ENCODE assay signal across 17 cellular contexts in genomic region chr2:192123847-192124246, GRCh38.
A peak's percentile ranks its signal among the peaks of the same experiment; 100 is the strongest.
DNase-seq lines count a peak whose midpoint lies in the region; ATAC-seq and TF ChIP-seq lines count a peak whose summit lies in the region.
"Had no signal": no experiment of that assay in that cellular context is flagged by ENCODE, and none has a peak within 500 bp of the region (broad histone marks: within the 10 kb centered on the region; RNA-seq: fewer than 3 reads in every experiment).

No MANE protein-coding gene starts in this region.

- intact Hi-C loops in dorsolateral prefrontal cortex (cut with DNase I) (loop anchor here in 1 of 2 donors (10.0 kb wide), 1 partner anchor 89 kb away; no protein-coding TSS in a partner anchor), right lobe of liver (cut with DNase I) (no loop called here)

- H3K27ac ChIP-seq in dorsolateral prefrontal cortex (peak overlapping the region in 52 of 59 donors; percentile 3 to 83 (median 58)), right lobe of liver (peak overlapping the region in 2 of 3 donors; percentile 47 to 56)
- H3K27ac ChIP-seq: heart right ventricle, neural progenitor cell had no signal

- peaks cover 0 to 37% (median 9%) of the 10 kb centered on the region in 4 donors for H3K4me1 ChIP-seq in right lobe of liver
- H3K4me1 ChIP-seq: neural progenitor cell had no signal

- DNase-seq in LHCN-M2 (ENCODE audit: low read depth) (peak; percentile 64), dorsolateral prefrontal cortex (peak in 3 of 10 donors; percentile 10 to 39 (median 39)), right lobe of liver (peak in 1 of 3 donors; percentile 79), superior temporal gyrus (ENCODE audit: extremely low spot score) (peak; percentile 81), iPS-NIHi7 (ENCODE audit: extremely low spot score) (no peak), cerebellar nuclear complex (lab: John Stamatoyannopoulos, UW) (no peak)
- DNase-seq in activated CD8-positive, alpha-beta T cell treated with anti-CD3 and anti-CD28 coated beads, Interleukin-2, amount 10 ng/mL, durations not matched to agents 7 days and 5 days, result no peak
- DNase-seq: activated CD8-positive, alpha-beta memory T cell treated with anti-CD3 and anti-CD28 coated beads for 24 hours; DMS53; heart right ventricle; islet precursor cell; NCI-H2081; NCI-H69; stimulated activated CD4-positive, alpha-beta T cell treated with anti-CD3 and anti-CD28 coated beads, Interleukin-4, amount 100 ng/mL, for 24 hours had no signal

- no peaks in the 10 kb centered on the region for H3K36me3 Mint-ChIP-seq in activated CD8-positive, alpha-beta T cell treated with anti-CD3 and anti-CD28 coated beads, Interleukin-2, amount 10 ng/mL, durations not matched to agents 7 days and 5 days (ENCODE audit: low read depth)
- H3K36me3 Mint-ChIP-seq: mesothelial cell of epicardium had no signal

- peak overlapping the region in 1 of 59 donors; percentile 18 for H3K4me3 ChIP-seq in dorsolateral prefrontal cortex
- no peak overlapping the region for H3K4me3 ChIP-seq in right lobe of liver
- H3K4me3 ChIP-seq: heart right ventricle, neural progenitor cell had no signal

- POLR2A ChIA-PET in activated CD8-positive, alpha-beta T cell treated with anti-CD3 and anti-CD28 coated beads, Interleukin-2, amount 10 ng/mL, durations not matched to agents 7 days and 5 days (lab: Charles Lee), result no interaction called here

- no peaks in the 10 kb centered on the region for H3K36me3 ChIP-seq in right lobe of liver
- H3K36me3 ChIP-seq: heart right ventricle, neural progenitor cell had no signal

- no peaks in the 10 kb centered on the region for H3K9me3 Mint-ChIP-seq in activated CD8-positive, alpha-beta T cell treated with anti-CD3 and anti-CD28 coated beads, Interleukin-2, amount 10 ng/mL, durations not matched to agents 7 days and 5 days (ENCODE audit: insufficient read depth)
- H3K9me3 Mint-ChIP-seq: activated T-helper 2 cell treated with anti-CD3 and anti-CD28 coated beads, Interferon-gamma antibody, Interleukin-2, Interleukin-4, amounts not matched to agents 10 μg/mL and 5 μg/mL and 100 μg/mL, durations not matched to agents 14 hours and 24 hours and 36 hours; mesothelial cell of epicardium; neural progenitor cell had no signal

- peaks cover 19% of the 10 kb centered on the region for H3K27me3 Mint-ChIP-seq in activated CD8-positive, alpha-beta T cell treated with anti-CD3 and anti-CD28 coated beads, Interleukin-2, amount 10 ng/mL, durations not matched to agents 7 days and 5 days (ENCODE audit: low read depth)

- H3K9me3 ChIP-seq in right lobe of liver, result no peaks in the 10 kb centered on the region
- H3K9me3 ChIP-seq: heart right ventricle had no signal

- no peaks in the 10 kb centered on the region for H3K4me1 Mint-ChIP-seq in activated CD8-positive, alpha-beta T cell treated with anti-CD3 and anti-CD28 coated beads, Interleukin-2, amount 10 ng/mL, durations not matched to agents 7 days and 5 days (ENCODE audit: low read depth)
- H3K4me1 Mint-ChIP-seq: neural progenitor cell had no signal

- ATAC-seq in right lobe of liver, result peak; percentile 90 to 95 (median 92)
- ATAC-seq in activated CD8-positive, alpha-beta T cell treated with anti-CD3 and anti-CD28 coated beads, Interleukin-2, amount 10 ng/mL, durations not matched to agents 7 days and 5 days, result no peak

- TF ChIP-seq POLR2A in right lobe of liver (IDR thresholded peaks at IDR 0.05), result no peak

- no peak for TF ChIP-seq CTCF in dorsolateral prefrontal cortex (IDR thresholded peaks at IDR 0.05 in 54 of 56, conservative IDR thresholded peaks at IDR 0.05 in 2 of 56; ENCODE audit: low read depth in 1 of 56, partially characterized antibody in 56 of 56)
- no peak for TF ChIP-seq CTCF in right lobe of liver (IDR thresholded peaks at IDR 0.05)

- H3K4me3 Mint-ChIP-seq in activated CD8-positive, alpha-beta T cell treated with anti-CD3 and anti-CD28 coated beads, Interleukin-2, amount 10 ng/mL, durations not matched to agents 7 days and 5 days, result no peak overlapping the region
- H3K4me3 Mint-ChIP-seq: mesothelial cell of epicardium, neural progenitor cell had no signal

- no peak overlapping the region for H3K27ac Mint-ChIP-seq in activated CD8-positive, alpha-beta T cell treated with anti-CD3 and anti-CD28 coated beads, Interleukin-2, amount 10 ng/mL, durations not matched to agents 7 days and 5 days
- H3K27ac Mint-ChIP-seq: activated T-helper 2 cell treated with anti-CD3 and anti-CD28 coated beads, Interferon-gamma antibody, Interleukin-2, Interleukin-4, amounts not matched to agents 10 μg/mL and 5 μg/mL and 100 μg/mL, durations not matched to agents 14 hours and 24 hours and 36 hours; mesothelial cell of epicardium; neural progenitor cell had no signal

- CTCF ChIA-PET in activated CD8-positive, alpha-beta T cell treated with anti-CD3 and anti-CD28 coated beads, Interleukin-2, amount 10 ng/mL, durations not matched to agents 7 days and 5 days (lab: Charles Lee), result interaction anchor here (1.0 kb wide), 1 partner anchor 39 kb away, joined by 3 read pairs; no protein-coding TSS in a partner anchor

- H3K27me3 ChIP-seq in dorsolateral prefrontal cortex (no peaks in the 10 kb centered on the region), right lobe of liver (no peaks in the 10 kb centered on the region)
- H3K27me3 ChIP-seq: heart right ventricle, neural progenitor cell had no signal

Comparison
In these comparisons a context has a peak if more than half of its experiments do, and no peak if none do; other contexts are left out.
1. DNase-seq: peak in LHCN-M2 (single experiment) and superior temporal gyrus (single experiment); none in iPS-NIHi7 (single experiment), activated CD8-positive, alpha-beta T cell treated with anti-CD3 and anti-CD28 coated beads, Interleukin-2, amount 10 ng/mL, durations not matched to agents 7 days and 5 days (single experiment) and cerebellar nuclear complex (0 of 2).